ENCODE assay signal across 12 cellular contexts in genomic region chr2:18299423-18300212, GRCh38.
DNase-seq lines count a peak whose midpoint lies in the region; ATAC-seq, FAIRE-seq and TF ChIP-seq lines count a peak whose summit lies in the region.
"Had no signal": no experiment of that assay in that cellular context is flagged by ENCODE, and none has a peak within 500 bp of the region (broad histone marks: within the 10 kb centered on the region; RNA-seq: fewer than 3 reads in every experiment).

No MANE protein-coding gene starts in this region.

- DNase-seq in AG20443 (ENCODE audit: low spot score): peak; percentile 50
- peak; percentile 72 for DNase-seq in MG63
- DNase-seq in dedifferentiated amniotic fluid mesenchymal stem cell (ENCODE audit: extremely low spot score): peak; percentile 59
- DNase-seq in lung (ENCODE audit: low spot score): no peak
- DNase-seq in GM10266 (ENCODE audit: extremely low spot score): no peak
- DNase-seq in tibial artery: no peak
- DNase-seq in GM19239 (ENCODE audit: insufficient read length, low spot score): no peak
- no peak for DNase-seq in SHP77 (lab: John Stamatoyannopoulos, UW)
- DNase-seq: GF-D8; NCI-H1092; nephron progenitor cell; stimulated activated naive CD4-positive, alpha-beta T cell treated with Interleukin-2 at 50 U/mL for 16 hours had no signal

- 54 to 64% methylated on average over 9 of the region's 9 CpGs for WGBS in lung, 2 donors

- peaks cover 0 to 3% of the 10 kb centered on the region in 2 donors for H3K4me1 ChIP-seq in lung (ENCODE audit: control insufficient read depth in 2 of 2, insufficient read depth in 2 of 2, low read length in 2 of 2)
- peaks cover 0 to 3% (median 0%) of the 10 kb centered on the region in 4 donors for H3K4me1 ChIP-seq in tibial artery

- intact Hi-C loops in tibial artery (cut with DNase I; ENCODE audit: low total_unique reads): no loop called here

- H3K27ac ChIP-seq in lung (ENCODE audit: low read depth in 1 of 2, low read length in 1 of 2) (peak overlapping the region in 1 of 2 donors; percentile 64), tibial artery (no peak overlapping the region)

- H3K27me3 ChIP-seq in MG63 (no peaks in the 10 kb centered on the region), lung (ENCODE audit: control insufficient read depth, insufficient read depth) (no peaks in the 10 kb centered on the region), tibial artery (no peaks in the 10 kb centered on the region)

- H3K36me3 ChIP-seq in MG63 (no peaks in the 10 kb centered on the region), lung (ENCODE audit: control insufficient read depth in 2 of 2, insufficient read depth in 2 of 2, low read length in 2 of 2) (no peaks in the 10 kb centered on the region), tibial artery (no peaks in the 10 kb centered on the region)

- no peaks in the 10 kb centered on the region for H3K9me3 ChIP-seq in MG63
- no peaks in the 10 kb centered on the region for H3K9me3 ChIP-seq in lung (ENCODE audit: control insufficient read depth in 2 of 2, insufficient read depth in 1 of 2, low read length in 1 of 2)
- H3K9me3 ChIP-seq in tibial artery: no peaks in the 10 kb centered on the region

- FAIRE-seq in GM19239 (lab: Jason Lieb, UNC): no peak

- no peak for TF ChIP-seq CTCF in lung (IDR thresholded peaks at IDR 0.05; ENCODE audit: control extremely low read depth, extremely low read depth)
- TF ChIP-seq CTCF in GM10266 (IDR thresholded peaks at IDR 0.05; ENCODE audit: control insufficient read depth, insufficient read depth, low read depth, missing control alignments): no peak
- no peak for TF ChIP-seq CTCF in tibial artery (IDR thresholded peaks at IDR 0.05)

- ATAC-seq in lung (ENCODE audit: insufficient read depth, low FRiP score): peak; percentile 82

- H3K4me3 ChIP-seq in MG63 (no peak overlapping the region), lung (no peak overlapping the region), tibial artery (no peak overlapping the region)

Comparison
In these comparisons a context has a peak if more than half of its experiments do, and no peak if none do; other contexts are left out.
1. DNase-seq: peak in AG20443 (single experiment), MG63 (single experiment) and dedifferentiated amniotic fluid mesenchymal stem cell (single experiment); none in lung (single experiment), GM10266 (single experiment), tibial artery (0 of 2), GM19239 (single experiment) and SHP77 (0 of 2).